17 cellular contexts compared by ENCODE assay signal in the genomic region with DNA sequence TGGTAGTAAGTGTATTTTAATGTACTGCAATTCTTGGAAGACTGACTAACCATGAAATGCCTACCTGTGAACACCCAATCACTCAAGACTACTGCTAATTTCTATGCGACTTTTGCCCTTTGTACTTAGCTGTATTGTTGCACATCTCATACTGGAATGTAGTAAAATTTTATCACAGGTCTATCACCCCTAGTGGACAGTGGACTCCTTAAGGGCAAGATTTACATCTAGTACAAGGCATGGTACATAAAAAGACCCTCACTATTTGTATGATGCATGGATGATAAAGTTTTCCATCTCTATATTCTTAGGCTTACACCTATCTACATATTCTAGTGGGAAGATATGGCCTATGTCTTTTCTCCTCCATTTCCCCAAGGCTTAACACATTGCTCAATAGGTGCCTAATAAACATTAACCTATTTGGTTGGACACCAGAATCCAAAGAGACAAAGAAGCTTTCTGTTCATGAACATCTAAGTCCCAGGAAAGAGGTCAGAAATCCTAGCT. TPM values are rescaled to one million over a fixed set of nuclear protein-coding genes. Genes with fewer than 3 reads are reported as not detected.
DNase-seq lines count a peak whose midpoint lies in the region; ATAC-seq, FAIRE-seq and TF ChIP-seq lines count a peak whose summit lies in the region.
"Had no signal": no experiment of that assay in that cellular context is flagged by ENCODE, and none has a peak within 500 bp of the region (broad histone marks: within the 10 kb centered on the region; RNA-seq: fewer than 3 reads in every experiment).

No MANE protein-coding gene starts in this region.

- no peaks in the 10 kb centered on the region for H3K27me3 Mint-ChIP-seq in activated naive CD8-positive, alpha-beta T cell treated with anti-CD3 and anti-CD28 coated beads, Interleukin-2, amount 50 U/mL, for 24 hours
- H3K27me3 Mint-ChIP-seq: activated CD4-positive, alpha-beta T cell treated with anti-CD3 and anti-CD28 coated beads, Interleukin-2, amount 10 ng/mL, durations not matched to agents 24 days and 14 days; brain; CD4-positive, CD25-positive, alpha-beta regulatory T cell had no signal

- peaks cover 43% of the 10 kb centered on the region for H3K36me3 Mint-ChIP-seq in activated naive CD8-positive, alpha-beta T cell treated with anti-CD3 and anti-CD28 coated beads, Interleukin-2, amount 50 U/mL, for 24 hours (ENCODE audit: low read depth)

- no peak for FAIRE-seq in small intestine (lab: Jason Lieb, UNC)
- FAIRE-seq: pancreas had no signal

- WGBS in small intestine, 3 donors = 14 to 70% (median 46%) methylated on average over 1 of the region's 1 CpG

- H3K27me3 ChIP-seq in foreskin keratinocyte (no peaks in the 10 kb centered on the region), small intestine (ENCODE audit: control insufficient read depth in 2 of 2, insufficient read depth in 2 of 2, low read length in 2 of 2) (no peaks in the 10 kb centered on the region)
- H3K27me3 ChIP-seq: pancreas had no signal

- H3K9me3 ChIP-seq in small intestine (ENCODE audit: control insufficient read depth, low read depth) = no peaks in the 10 kb centered on the region
- H3K9me3 ChIP-seq: pancreas had no signal

- H3K4me3 ChIP-seq in GM12865 (ENCODE audit: low read depth, low read length) (no peak overlapping the region), small intestine (ENCODE audit: low read depth in 1 of 2, low read length in 2 of 2) (no peak overlapping the region)
- H3K4me3 ChIP-seq: pancreas had no signal

- peaks cover 7% of the 10 kb centered on the region for H3K9me3 Mint-ChIP-seq in activated naive CD8-positive, alpha-beta T cell treated with anti-CD3 and anti-CD28 coated beads, Interleukin-2, amount 50 U/mL, for 24 hours
- H3K9me3 Mint-ChIP-seq: activated CD4-positive, alpha-beta T cell treated with anti-CD3 and anti-CD28 coated beads, Interleukin-2, amount 10 ng/mL, durations not matched to agents 24 days and 14 days; brain had no signal

- H3K4me1 ChIP-seq in foreskin keratinocyte (peaks cover 13% of the 10 kb centered on the region), small intestine (ENCODE audit: control insufficient read depth in 2 of 2, insufficient read depth in 1 of 2, low read depth in 1 of 2, low read length in 1 of 2) (no peaks in the 10 kb centered on the region)

- H3K27ac Mint-ChIP-seq in activated naive CD8-positive, alpha-beta T cell treated with anti-CD3 and anti-CD28 coated beads, Interleukin-2, amount 50 U/mL, for 24 hours = no peak overlapping the region
- H3K27ac Mint-ChIP-seq: activated CD4-positive, alpha-beta T cell treated with anti-CD3 and anti-CD28 coated beads, Interleukin-2, amount 10 ng/mL, durations not matched to agents 24 days and 14 days had no signal

- peaks cover 0 to 7% of the 10 kb centered on the region in 2 donors for H3K36me3 ChIP-seq in small intestine (ENCODE audit: control insufficient read depth in 2 of 2, insufficient read depth in 2 of 2, low read length in 2 of 2)

- TF ChIP-seq CTCF in GM12865 (IDR thresholded peaks at IDR 0.05; ENCODE audit: insufficient read depth, low read depth, low read length, missing control alignments) (peak; percentile 8), VCaP (conservative IDR thresholded peaks at IDR 0.05) (peak; percentile 31; the same call in 1 of the 2 replicates), foreskin keratinocyte (conservative IDR thresholded peaks at IDR 0.05) (peak; percentile 19)

- DNase-seq in GM12865 (ENCODE audit: low read depth) = no peak
- DNase-seq in foreskin keratinocyte = no peak
- peak; percentile 70 for DNase-seq in small intestine
- no peak for DNase-seq in activated naive CD8-positive, alpha-beta T cell treated with anti-CD3 and anti-CD28 coated beads, Interleukin-2, amount 50 U/mL, for 24 hours
- no peak for DNase-seq in AG08395 (ENCODE audit: low spot score)
- DNase-seq: activated CD4-positive, alpha-beta T cell treated with anti-CD3 and anti-CD28 coated beads, Interleukin-2, amount 10 ng/mL, durations not matched to agents 24 days and 14 days; CD4-positive, CD25-positive, alpha-beta regulatory T cell; KBM-7; mesenchymal stem cell; NCI-H1436 treated with DMSO at 0.1 percent for 48 hours; NCI-H524; pancreas had no signal

- H3K4me1 Mint-ChIP-seq in activated naive CD8-positive, alpha-beta T cell treated with anti-CD3 and anti-CD28 coated beads, Interleukin-2, amount 50 U/mL, for 24 hours = no peaks in the 10 kb centered on the region
- H3K4me1 Mint-ChIP-seq: activated CD4-positive, alpha-beta T cell treated with anti-CD3 and anti-CD28 coated beads, Interleukin-2, amount 10 ng/mL, durations not matched to agents 24 days and 14 days had no signal

- ATAC-seq in foreskin keratinocyte = no peak
- no peak for ATAC-seq in activated naive CD8-positive, alpha-beta T cell treated with anti-CD3 and anti-CD28 coated beads, Interleukin-2, amount 50 U/mL, for 24 hours
- no peak for ATAC-seq in HG02970 (IDR thresholded peaks at IDR 0.05; ENCODE audit: low FRiP score, unreplicated experiment)
- no peak for ATAC-seq in GM21526 (IDR thresholded peaks at IDR 0.05; ENCODE audit: low FRiP score, unreplicated experiment)

- no peak overlapping the region for H3K4me3 Mint-ChIP-seq in activated naive CD8-positive, alpha-beta T cell treated with anti-CD3 and anti-CD28 coated beads, Interleukin-2, amount 50 U/mL, for 24 hours
- H3K4me3 Mint-ChIP-seq: activated CD4-positive, alpha-beta T cell treated with anti-CD3 and anti-CD28 coated beads, Interleukin-2, amount 10 ng/mL, durations not matched to agents 24 days and 14 days; brain; CD4-positive, CD25-positive, alpha-beta regulatory T cell had no signal

- H3K27ac ChIP-seq in VCaP (peak overlapping the region; percentile 53), foreskin keratinocyte (no peak overlapping the region), small intestine (ENCODE audit: low read depth in 1 of 2, low read length in 1 of 2) (no peak overlapping the region)

RNA-seq across cellular contexts. Expression of gene SERGEF, which starts 26.1 kb away (rescaled TPM):
- total RNA-seq in foreskin keratinocyte = 27.8 and 31.2 TPM in 2 replicates
- polyA plus RNA-seq in foreskin keratinocyte = 24.3 and 26.2 TPM in 2 replicates
- polyA plus RNA-seq in small intestine = 10 to 100 TPM; 19.2 to 31.1 (median 29.1) TPM

RNA-seq across cellular contexts. Expression of gene TPH1, which starts 59.3 kb away (rescaled TPM):
- 0.11 and 0.14 TPM in 2 replicates for total RNA-seq in foreskin keratinocyte
- polyA plus RNA-seq in foreskin keratinocyte (0.04 TPM in 2 replicates), small intestine (1 to 10 TPM; 1.3 to 3.0 (median 2.0) TPM)
- total RNA-seq: RPMI7951 had no signal
